23 cellular contexts compared by ENCODE assay signal in the genomic region with DNA sequence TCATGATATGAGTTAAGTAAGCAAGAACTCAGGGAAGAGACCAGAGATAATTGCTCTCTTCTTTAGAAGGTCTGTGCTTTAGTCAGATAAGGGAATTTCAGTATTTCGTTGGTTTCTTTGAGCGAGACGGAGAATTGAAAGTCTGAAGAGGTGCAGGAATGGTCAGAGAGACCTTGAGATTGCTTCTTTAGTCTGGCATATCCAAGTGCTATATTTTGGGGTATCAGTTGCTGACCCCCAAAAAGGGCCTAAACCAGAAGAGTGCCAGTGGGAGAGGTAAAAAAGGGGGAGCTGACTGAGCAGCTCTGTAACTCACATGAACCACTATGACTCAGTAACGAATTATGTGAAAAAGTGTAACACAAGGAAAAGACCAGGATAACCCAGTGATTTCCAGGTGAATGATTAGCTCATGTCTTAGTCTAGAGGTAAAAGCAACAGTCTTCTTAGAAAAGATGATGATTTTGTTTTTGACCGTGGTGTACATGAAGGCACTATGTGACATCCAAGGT.
"Had no signal": no experiment of that assay in that cellular context is flagged by ENCODE, and none has a peak within 500 bp of the region (broad histone marks: within the 10 kb centered on the region; RNA-seq: fewer than 3 reads in every experiment).

No MANE protein-coding gene starts in this region.

- DNase-seq: activated CD4-positive, alpha-beta memory T cell treated with anti-CD3 and anti-CD28 coated beads, Interleukin-2, amount 10 ng/mL, durations not matched to agents 7 days and 5 days; activated CD4-positive, alpha-beta T cell treated with anti-CD3 and anti-CD28 coated beads for 36 hours; activated CD4-positive, alpha-beta T cell treated with anti-CD3 and anti-CD28 coated beads, Interleukin-2, amount 10 ng/mL, durations not matched to agents 7 days and 5 days; activated CD4-positive, alpha-beta T cell treated with anti-CD3 and anti-CD28 coated beads, Interleukin-2, amount 50 U/mL, for 4 hours; activated CD4-positive, CD25-positive, alpha-beta regulatory T cell; activated CD4-positive, CD25-positive, alpha-beta regulatory T cell treated with anti-CD3 and anti-CD28 coated beads, Interleukin-2, amount 50 U/mL, for 72 hours; activated CD8-positive, alpha-beta memory T cell treated with anti-CD3 and anti-CD28 coated beads, Interleukin-2, amount 50 U/mL, for 48 hours; activated gamma-delta T cell; activated naive CD4-positive, alpha-beta T cell; activated naive CD4-positive, alpha-beta T cell treated with anti-CD3 and anti-CD28 coated beads, Interleukin-2, amount 10 ng/mL, durations not matched to agents 7 days and 5 days; activated T-cell treated with anti-CD3 and anti-CD28 coated beads for 4 hours; activated T-cell treated with anti-CD3 and anti-CD28 coated beads, Interleukin-2, amount 50 U/mL, for 24 hours; activated T-cell treated with anti-CD3 and anti-CD28 coated beads, Interleukin-2, amount 50 U/mL, for 72 hours; amniotic stem cell; anterior cingulate cortex; brain microvascular endothelial cell; cortex of kidney; effector CD8-positive, alpha-beta T cell; foreskin fibroblast; head of caudate nucleus; T-helper 2 cell had no signal

- ATAC-seq: activated CD4-positive, alpha-beta T cell treated with anti-CD3 and anti-CD28 coated beads for 36 hours; activated T-cell treated with anti-CD3 and anti-CD28 coated beads, Interleukin-2, amount 50 U/mL, for 72 hours; esophagus mucosa had no signal

- H3K36me3 ChIP-seq: brain microvascular endothelial cell had no signal

- H3K27ac ChIP-seq: brain microvascular endothelial cell, epithelial cell of prostate had no signal

- H3K27me3 ChIP-seq: brain microvascular endothelial cell had no signal
